18 cellular contexts compared by ENCODE assay signal in the genomic region with DNA sequence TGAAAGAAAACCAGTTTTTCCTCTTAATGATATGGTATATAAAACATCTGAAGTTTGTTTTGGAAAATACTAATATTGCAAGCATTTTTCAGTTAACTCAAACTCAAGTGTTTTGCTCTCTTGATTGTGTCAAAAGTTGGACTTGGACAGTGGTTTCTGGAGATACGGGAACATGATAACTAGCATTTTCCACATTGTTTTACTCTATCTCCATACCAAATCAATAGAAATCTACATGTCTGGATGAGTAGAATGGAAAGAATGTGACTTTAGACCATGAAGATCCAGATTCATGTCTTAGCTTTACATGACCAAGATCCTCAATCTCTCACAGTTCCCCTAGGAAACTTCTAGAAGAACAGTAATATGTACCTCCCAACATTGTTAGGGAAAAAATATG. TPM values are rescaled to one million over a fixed set of nuclear protein-coding genes. Genes with fewer than 3 reads are reported as not detected.
DNase-seq lines count a peak whose midpoint lies in the region; ATAC-seq and TF ChIP-seq lines count a peak whose summit lies in the region.
"Had no signal": no experiment of that assay in that cellular context is flagged by ENCODE, and none has a peak within 500 bp of the region (broad histone marks: within the 10 kb centered on the region; RNA-seq: fewer than 3 reads in every experiment).

No MANE protein-coding gene starts in this region.

- no peak overlapping the region for H3K23ac ChIP-seq in mesenchymal stem cell (ENCODE audit: low read length in 2 of 2)

- no peak overlapping the region for H3K4ac ChIP-seq in mesenchymal stem cell (ENCODE audit: low read depth in 1 of 2, low read length in 2 of 2)

- H4K91ac ChIP-seq in mesenchymal stem cell (ENCODE audit: low read length), result no peak overlapping the region

- no peak overlapping the region for H3K14ac ChIP-seq in mesenchymal stem cell (ENCODE audit: low read length in 2 of 2)

- no CpG with 5 or more reads among the region's 1 CpG for WGBS in mesenchymal stem cell

- H3K9me3 ChIP-seq in HUES48 (ENCODE audit: control insufficient read depth, insufficient read depth, low read length) (no peaks in the 10 kb centered on the region), mesenchymal stem cell (ENCODE audit: control insufficient read depth, low read length) (no peaks in the 10 kb centered on the region)
- H3K9me3 ChIP-seq: BE2C, MG63 had no signal

- H4K8ac ChIP-seq in mesenchymal stem cell (ENCODE audit: low read length), result no peak overlapping the region

- DNase-seq in amniotic epithelial cell (ENCODE audit: low read depth) (peak; percentile 58), mesenchymal stem cell (peak; percentile 39), ACHN (no peak)
- DNase-seq: BE2C; Calu3; CD4-positive, alpha-beta T cell; DMS53; NCI-H1092; NCI-H2081 treated with DMSO at 0.1 percent for 48 hours; NCI-H510A treated with DMSO at 0.1 percent for 48 hours had no signal

- H3K4me3 ChIP-seq in HUES48 (ENCODE audit: low read depth, low read length), result no peak overlapping the region
- H3K4me3 ChIP-seq in mesenchymal stem cell (ENCODE audit: insufficient read depth in 1 of 2, low read depth in 1 of 2, low read length in 2 of 2), result no peak overlapping the region
- H3K4me3 ChIP-seq: MG63 had no signal

- H2BK120ac ChIP-seq in mesenchymal stem cell (ENCODE audit: low read depth, low read length), result no peak overlapping the region

- no peak for ATAC-seq in GM18505 (IDR thresholded peaks at IDR 0.05; ENCODE audit: unreplicated experiment)
- no peak for ATAC-seq in HG03135 (IDR thresholded peaks at IDR 0.05; ENCODE audit: unreplicated experiment)
- no peak for ATAC-seq in GM21447 (IDR thresholded peaks at IDR 0.05; ENCODE audit: unreplicated experiment)
- ATAC-seq: HCT116, Panc1, Right ventricle myocardium inferior had no signal

- H3K9ac ChIP-seq in HUES48 (ENCODE audit: low read depth, low read length), result no peak overlapping the region
- no peak overlapping the region for H3K9ac ChIP-seq in mesenchymal stem cell (ENCODE audit: low read length)

- in situ Hi-C loops in ACHN (cut with HindIII; ENCODE audit: low pct_ligation_motif_present, low pct_unique_long_range_greater_than_20kb, low sequenced_read_pairs), result no loop called here

- no peak overlapping the region for H3K18ac ChIP-seq in mesenchymal stem cell (ENCODE audit: low read depth in 1 of 2, low read length in 2 of 2)

- no peaks in the 10 kb centered on the region for H3K36me3 ChIP-seq in HUES48 (ENCODE audit: control insufficient read depth, insufficient read depth, low read length)
- no peaks in the 10 kb centered on the region for H3K36me3 ChIP-seq in mesenchymal stem cell (ENCODE audit: control insufficient read depth in 1 of 2, insufficient read depth in 2 of 2, low read depth in 1 of 2, low read length in 2 of 2)
- H3K36me3 ChIP-seq: BE2C, MG63 had no signal

- H3K27me3 ChIP-seq in HUES48 (ENCODE audit: control insufficient read depth, insufficient read depth, low read length) (no peaks in the 10 kb centered on the region), mesenchymal stem cell (ENCODE audit: control insufficient read depth in 1 of 2, insufficient read depth in 1 of 2, low read length in 2 of 2) (no peaks in the 10 kb centered on the region)
- H3K27me3 ChIP-seq: BE2C, MG63 had no signal

- no peak for TF ChIP-seq POLR2A in GM18505 (IDR thresholded peaks at IDR 0.05; ENCODE audit: borderline replicate concordance, extremely low read depth, insufficient read depth, insufficient read length)

- H2AFZ ChIP-seq in mesenchymal stem cell (ENCODE audit: low read depth, low read length), result no peak overlapping the region

- H3K4me2 ChIP-seq in mesenchymal stem cell (ENCODE audit: low read length, poor library complexity, severe bottlenecking), result no peak overlapping the region

- no peak overlapping the region for H2AK5ac ChIP-seq in mesenchymal stem cell (ENCODE audit: low read length, severe bottlenecking)

- no peak overlapping the region for H2BK12ac ChIP-seq in mesenchymal stem cell (ENCODE audit: low read length in 2 of 2)

- no peak overlapping the region for H2BK5ac ChIP-seq in mesenchymal stem cell (ENCODE audit: low read depth, low read length, poor library complexity, severe bottlenecking)

- H3K79me1 ChIP-seq in mesenchymal stem cell (replicated peaks; ENCODE audit: low read length, poor library complexity, severe bottlenecking), result no peaks in the 10 kb centered on the region

- H3K27ac ChIP-seq in HUES48 (ENCODE audit: low read depth, low read length), result peak overlapping the region; percentile 71
- no peak overlapping the region for H3K27ac ChIP-seq in mesenchymal stem cell (ENCODE audit: low read length, poor library complexity, severe bottlenecking)

- no peak overlapping the region for H2BK15ac ChIP-seq in mesenchymal stem cell (ENCODE audit: low read depth, poor library complexity, severe bottlenecking)

- peaks cover 16% of the 10 kb centered on the region for H3K4me1 ChIP-seq in HUES48 (ENCODE audit: control insufficient read depth, insufficient read depth, low read length)
- H3K4me1 ChIP-seq in mesenchymal stem cell (ENCODE audit: control insufficient read depth, insufficient read depth, low read depth, low read length), result no peaks in the 10 kb centered on the region

RNA-seq across cellular contexts. Expression of gene FBXO30, which starts 22.2 kb away (rescaled TPM):
- polyA plus RNA-seq in mesenchymal stem cell (2013, experiment 1 of 2), result 4.9 TPM
- polyA plus RNA-seq in mesenchymal stem cell (2013, experiment 2 of 2), result 5.1 TPM
